1 cellular context compared by ENCODE assay signal in the genomic region with DNA sequence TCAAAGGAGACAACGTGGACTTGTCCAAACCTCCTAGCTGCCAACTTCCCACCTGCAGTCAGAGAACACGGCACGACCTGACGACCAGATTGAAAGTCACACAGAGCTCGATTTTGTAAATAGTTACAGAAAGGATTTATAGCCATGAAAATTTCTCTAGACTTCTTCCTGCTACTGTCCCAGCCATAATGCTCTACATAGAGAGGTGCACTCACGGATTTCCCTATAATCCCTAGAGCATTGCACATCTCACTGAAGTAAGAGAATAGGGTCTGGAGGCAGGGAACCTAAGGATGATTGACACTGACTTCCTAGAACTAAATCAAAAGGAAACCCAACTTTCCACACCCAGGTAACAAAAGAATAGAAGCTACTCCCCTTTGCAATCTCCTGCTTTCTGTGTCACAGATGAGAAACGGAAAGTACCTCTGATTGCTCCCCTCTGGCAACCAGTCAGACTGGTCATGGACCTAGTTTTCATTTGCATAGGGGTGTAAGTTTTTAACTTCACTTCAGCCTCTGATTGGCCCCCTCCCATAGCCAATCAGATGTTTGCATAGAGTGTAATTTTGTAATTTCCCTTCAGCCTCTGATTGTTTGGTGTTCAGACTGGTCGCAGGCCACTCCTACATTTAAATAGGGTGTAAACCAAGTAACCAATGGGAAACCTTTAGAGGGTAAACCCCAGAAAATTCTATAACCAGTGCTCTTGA.
TF ChIP-seq lines count a peak whose summit lies in the region.

No MANE protein-coding gene starts in this region.

TF ChIP-seq in K562, 482 proteins besides CTCF, POLR2A, EP300 and RAD21:
- TF ChIP-seq, protein P1, sequence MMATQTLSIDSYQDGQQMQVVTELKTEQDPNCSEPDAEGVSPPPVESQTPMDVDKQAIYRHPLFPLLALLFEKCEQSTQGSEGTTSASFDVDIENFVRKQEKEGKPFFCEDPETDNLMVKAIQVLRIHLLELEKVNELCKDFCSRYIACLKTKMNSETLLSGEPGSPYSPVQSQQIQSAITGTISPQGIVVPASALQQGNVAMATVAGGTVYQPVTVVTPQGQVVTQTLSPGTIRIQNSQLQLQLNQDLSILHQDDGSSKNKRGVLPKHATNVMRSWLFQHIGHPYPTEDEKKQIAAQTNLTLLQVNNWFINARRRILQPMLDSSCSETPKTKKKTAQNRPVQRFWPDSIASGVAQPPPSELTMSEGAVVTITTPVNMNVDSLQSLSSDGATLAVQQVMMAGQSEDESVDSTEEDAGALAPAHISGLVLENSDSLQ (IDR thresholded peaks at IDR 0.05) = peak; percentile 62
- TF ChIP-seq SAFB2 (IDR thresholded peaks at IDR 0.05; ENCODE audit: borderline replicate concordance, low read depth, low read length, severe bottlenecking) (no peak), ZNF277 (CRISPR knock-in tag; IDR thresholded peaks at IDR 0.05; ENCODE audit: borderline replicate concordance) (no peak), NFYB (IDR thresholded peaks at IDR 0.05; ENCODE audit: extremely low read depth, insufficient read length) (peak; percentile 9), MAFK (IDR thresholded peaks at IDR 0.05; ENCODE audit: low read length) (no peak)
